30 cellular contexts compared by ENCODE assay signal in genomic region chr6:135385299-135385698, GRCh38.
"Had no signal": no experiment of that assay in that cellular context is flagged by ENCODE, and none has a peak within 500 bp of the region (broad histone marks: within the 10 kb centered on the region; RNA-seq: fewer than 3 reads in every experiment).

No MANE protein-coding gene starts in this region.

- H3K36me3 ChIP-seq: adrenal gland, cardiac muscle cell, colonic mucosa, WERI-Rb-1 had no signal

- ATAC-seq: activated CD4-positive, alpha-beta T cell treated with anti-CD3 and anti-CD28 coated beads for 36 hours; activated naive CD8-positive, alpha-beta T cell treated with anti-CD3 and anti-CD28 coated beads, Interleukin-2, amount 50 U/mL, for 24 hours; body of pancreas; esophagus mucosa; T-helper 17 cell had no signal

- DNase-seq: activated CD4-positive, alpha-beta memory T cell treated with anti-CD3 and anti-CD28 coated beads for 36 hours; activated CD4-positive, alpha-beta T cell treated with anti-CD3 and anti-CD28 coated beads for 36 hours; activated CD4-positive, alpha-beta T cell treated with anti-CD3 and anti-CD28 coated beads, Interleukin-2, amount 10 ng/mL, durations not matched to agents 24 days and 14 days; activated CD4-positive, CD25-positive, alpha-beta regulatory T cell; activated CD4-positive, CD25-positive, alpha-beta regulatory T cell treated with anti-CD3 and anti-CD28 coated beads, Interleukin-2, amount 50 U/mL, for 72 hours; activated CD8-positive, alpha-beta memory T cell treated with anti-CD3 and anti-CD28 coated beads, Interleukin-2, amount 50 U/mL, for 48 hours; activated effector memory CD4-positive, alpha-beta T cell treated with anti-CD3 and anti-CD28 coated beads, Interleukin-2, amount 50 U/mL, for 16 hours; activated naive CD4-positive, alpha-beta T cell treated with anti-CD3 and anti-CD28 coated beads for 36 hours; activated naive CD8-positive, alpha-beta T cell treated with anti-CD3 and anti-CD28 coated beads for 36 hours; activated naive CD8-positive, alpha-beta T cell treated with anti-CD3 and anti-CD28 coated beads, Interleukin-2, amount 50 U/mL, for 24 hours; activated T-cell treated with anti-CD3 and anti-CD28 coated beads for 4 hours; activated T-cell treated with anti-CD3 and anti-CD28 coated beads, Interleukin-2, amount 50 U/mL, for 24 hours; adrenal gland; amygdala; aorta; body of pancreas; central memory CD4-positive, alpha-beta T cell; cerebellar nuclear complex; colonic mucosa; effector memory CD4-positive, alpha-beta T cell; endodermal cell; foreskin fibroblast; head of caudate nucleus; T-helper 1 cell; T-helper 17 cell; T1000; WERI-Rb-1 had no signal

- H3K4me3 ChIP-seq: adrenal gland, body of pancreas, cardiac muscle cell, colonic mucosa had no signal

- FAIRE-seq: frontal cortex had no signal

- H3K27me3 ChIP-seq: adrenal gland, body of pancreas, cardiac muscle cell, colonic mucosa had no signal

- H3K9me3 ChIP-seq: adrenal gland, body of pancreas, colonic mucosa had no signal

- H3K27ac ChIP-seq: adrenal gland, body of pancreas, cardiac muscle cell, colonic mucosa, WERI-Rb-1 had no signal

- H3K4me1 ChIP-seq: adrenal gland, body of pancreas, colonic mucosa had no signal
